Comparison of ENCODE assay signal across 14 cellular contexts in the genomic region with DNA sequence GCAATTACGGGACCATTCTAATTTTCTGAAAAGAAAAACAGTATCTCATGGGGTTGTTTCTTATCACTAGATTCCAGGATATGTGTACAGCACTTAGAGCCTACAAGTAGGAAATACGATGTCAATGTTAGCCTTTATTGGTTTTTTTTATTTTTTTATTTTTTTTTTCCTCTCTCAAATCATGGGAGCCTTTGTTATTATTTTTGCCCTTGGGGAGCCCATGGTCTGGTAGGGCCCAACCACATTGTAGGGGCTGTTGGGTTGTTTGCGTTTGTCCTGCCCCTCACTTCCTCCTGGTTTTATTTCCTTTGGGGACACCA. TPM values are rescaled to one million over a fixed set of nuclear protein-coding genes. Genes with fewer than 3 reads are reported as not detected.
DNase-seq lines count a peak whose midpoint lies in the region; ATAC-seq, FAIRE-seq and TF ChIP-seq lines count a peak whose summit lies in the region.
"Had no signal": no experiment of that assay in that cellular context is flagged by ENCODE, and none has a peak within 500 bp of the region (broad histone marks: within the 10 kb centered on the region; RNA-seq: fewer than 3 reads in every experiment).

No MANE protein-coding gene starts in this region.

- no peak for FAIRE-seq in astrocyte (lab: Jason Lieb, UNC)

- H4K20me1 ChIP-seq in Loucy (ENCODE audit: insufficient read depth, low read length, poor library complexity, severe bottlenecking) (no peaks in the 10 kb centered on the region), astrocyte (ENCODE audit: insufficient read depth, low read length) (no peaks in the 10 kb centered on the region)

- H3K4me3 ChIP-seq in Loucy (ENCODE audit: low read length, poor library complexity, severe bottlenecking): peak overlapping the region; percentile 93
- no peak overlapping the region for H3K4me3 ChIP-seq in astrocyte (ENCODE audit: insufficient read depth, low read depth, low read length)
- peak overlapping the region in 4 of 8 donors; percentile 50 to 75 (median 56) for H3K4me3 ChIP-seq in spleen

- no peak for ATAC-seq in activated CD8-positive, alpha-beta memory T cell treated with anti-CD3 and anti-CD28 coated beads, Interleukin-2, amount 10 ng/mL, durations not matched to agents 7 days and 5 days

- no peak overlapping the region for H2AFZ ChIP-seq in Loucy (ENCODE audit: low read length)
- peak overlapping the region; percentile 47 for H2AFZ ChIP-seq in astrocyte (ENCODE audit: low read depth, low read length)

- peaks cover 4% of the 10 kb centered on the region for H3F3A ChIP-seq in Loucy (ENCODE audit: low read depth)

- H3K9me2 ChIP-seq in Loucy (replicated peaks; ENCODE audit: low read depth, low read length): no peaks in the 10 kb centered on the region

- H3K27me3 Mint-ChIP-seq in activated CD8-positive, alpha-beta memory T cell treated with anti-CD3 and anti-CD28 coated beads, Interleukin-2, amount 10 ng/mL, durations not matched to agents 7 days and 5 days: no peaks in the 10 kb centered on the region
- peaks cover 2% of the 10 kb centered on the region for H3K27me3 Mint-ChIP-seq in astrocyte (ENCODE audit: low read depth, unreplicated experiment)

- H3K36me3 ChIP-seq in Loucy (ENCODE audit: insufficient read depth, low read length): no peaks in the 10 kb centered on the region
- no peaks in the 10 kb centered on the region for H3K36me3 ChIP-seq in astrocyte (ENCODE audit: insufficient read depth, low read length)
- H3K36me3 ChIP-seq in spleen: peaks cover 0 to 19% (median 0%) of the 10 kb centered on the region in 6 donors
- H3K36me3 ChIP-seq: esophagus squamous epithelium, thoracic aorta had no signal

- H3K4me2 ChIP-seq in Loucy (ENCODE audit: low read depth, low read length, poor library complexity, severe bottlenecking) (peak overlapping the region; percentile 65), astrocyte (ENCODE audit: low read length) (no peak overlapping the region)

- H3K9me3 ChIP-seq in Loucy (ENCODE audit: insufficient read depth, low read depth, low read length) (no peaks in the 10 kb centered on the region), astrocyte (ENCODE audit: insufficient read depth, low read depth, low read length) (no peaks in the 10 kb centered on the region), spleen (no peaks in the 10 kb centered on the region)
- H3K9me3 ChIP-seq: esophagus squamous epithelium, thoracic aorta had no signal

- H3K27ac Mint-ChIP-seq in activated CD8-positive, alpha-beta memory T cell treated with anti-CD3 and anti-CD28 coated beads, Interleukin-2, amount 10 ng/mL, durations not matched to agents 7 days and 5 days: peak overlapping the region; percentile 97
- H3K27ac Mint-ChIP-seq in astrocyte (ENCODE audit: unreplicated experiment): no peak overlapping the region

- H3K27ac ChIP-seq in astrocyte (ENCODE audit: low read depth, low read length) (no peak overlapping the region), spleen (peak overlapping the region; percentile 4 to 93 (median 87))
- H3K27ac ChIP-seq: thoracic aorta, VCaP had no signal

- H3K27me3 ChIP-seq in Loucy (ENCODE audit: insufficient read depth, low read length, poor library complexity, severe bottlenecking): no peaks in the 10 kb centered on the region
- no peaks in the 10 kb centered on the region for H3K27me3 ChIP-seq in astrocyte (ENCODE audit: insufficient read depth, low read length)
- no peaks in the 10 kb centered on the region for H3K27me3 ChIP-seq in spleen (replicated peaks in 1 of 7)
- H3K27me3 ChIP-seq: esophagus squamous epithelium had no signal

- TF ChIP-seq POLR2A in spleen (IDR thresholded peaks at IDR 0.05): no peak

- TF ChIP-seq CTCF in Loucy (conservative IDR thresholded peaks at IDR 0.05; ENCODE audit: low read length) (no peak), astrocyte (IDR thresholded peaks at IDR 0.05; ENCODE audit: insufficient read depth, low read depth, low read length) (no peak), spleen (IDR thresholded peaks at IDR 0.05 in 8 of 11, conservative IDR thresholded peaks at IDR 0.05 in 3 of 11) (no peak)

- CTCF ChIA-PET in activated CD8-positive, alpha-beta memory T cell treated with anti-CD3 and anti-CD28 coated beads, Interleukin-2, amount 10 ng/mL, durations not matched to agents 7 days and 5 days (lab: Charles Lee): interaction anchor here (0.9 to 1.5 kb wide), 5 partner anchors 36 to 185 kb away, joined by 3 to 4 read pairs (median 3); no protein-coding TSS in a partner anchor

- H3K36me3 Mint-ChIP-seq in activated CD8-positive, alpha-beta memory T cell treated with anti-CD3 and anti-CD28 coated beads, Interleukin-2, amount 10 ng/mL, durations not matched to agents 7 days and 5 days: peaks cover 16% of the 10 kb centered on the region
- H3K36me3 Mint-ChIP-seq in astrocyte (ENCODE audit: low read depth, unreplicated experiment): no peaks in the 10 kb centered on the region

- H3K4me3 Mint-ChIP-seq in activated CD8-positive, alpha-beta memory T cell treated with anti-CD3 and anti-CD28 coated beads, Interleukin-2, amount 10 ng/mL, durations not matched to agents 7 days and 5 days: peak overlapping the region; percentile 91
- no peak overlapping the region for H3K4me3 Mint-ChIP-seq in astrocyte (ENCODE audit: unreplicated experiment)

- DNase-seq in activated CD8-positive, alpha-beta memory T cell treated with anti-CD3 and anti-CD28 coated beads, Interleukin-2, amount 10 ng/mL, durations not matched to agents 7 days and 5 days: no peak
- DNase-seq in activated CD8-positive, alpha-beta memory T cell treated with anti-CD3 and anti-CD28 coated beads, Interleukin-2, amount 50 U/mL, for 48 hours: no peak
- no peak for DNase-seq in astrocyte (ENCODE audit: low read depth)
- DNase-seq in spleen: no peak
- DNase-seq in SIG-M5 treated with dmso at 0.1 percent for 504 hours (lab: John Stamatoyannopoulos, UW; ENCODE audit: unreplicated experiment): no peak
- DNase-seq in DMS114 treated with DMSO at 0.1 percent for 48 hours (lab: John Stamatoyannopoulos, UW; ENCODE audit: unreplicated experiment): no peak
- DNase-seq in COLO668 (lab: John Stamatoyannopoulos, UW; ENCODE audit: unreplicated experiment): no peak
- DNase-seq: DMS153, NCI-H2029, NCI-H526 treated with DMSO at 0.1 percent for 48 hours had no signal

- H3K9ac ChIP-seq in Loucy (ENCODE audit: low read depth, low read length, poor library complexity, severe bottlenecking): peak overlapping the region; percentile 67
- no peak overlapping the region for H3K9ac ChIP-seq in astrocyte (ENCODE audit: low read length)

- intact Hi-C loops in spleen (cut with DNase I; ENCODE audit: low total_unique reads): no loop called here

- 22 to 41% (median 32%) methylated on average over 3 of the region's 3 CpGs for WGBS in spleen, 5 donors

- H3K79me2 ChIP-seq in Loucy (ENCODE audit: insufficient read depth, low read length): peaks cover 48% of the 10 kb centered on the region
- H3K79me2 ChIP-seq in astrocyte (ENCODE audit: insufficient read depth, low read length): no peaks in the 10 kb centered on the region

- no peaks in the 10 kb centered on the region for H3K9me3 Mint-ChIP-seq in activated CD8-positive, alpha-beta memory T cell treated with anti-CD3 and anti-CD28 coated beads, Interleukin-2, amount 10 ng/mL, durations not matched to agents 7 days and 5 days (ENCODE audit: low read depth)
- no peaks in the 10 kb centered on the region for H3K9me3 Mint-ChIP-seq in astrocyte (ENCODE audit: unreplicated experiment)

- peaks cover 68% of the 10 kb centered on the region for H3K4me1 Mint-ChIP-seq in activated CD8-positive, alpha-beta memory T cell treated with anti-CD3 and anti-CD28 coated beads, Interleukin-2, amount 10 ng/mL, durations not matched to agents 7 days and 5 days
- peaks cover 5% of the 10 kb centered on the region for H3K4me1 Mint-ChIP-seq in astrocyte (ENCODE audit: low read depth, unreplicated experiment)

- H3K4me1 ChIP-seq in Loucy (ENCODE audit: insufficient read depth, low read length, poor library complexity, severe bottlenecking): peaks cover 50% of the 10 kb centered on the region
- H3K4me1 ChIP-seq in astrocyte (ENCODE audit: insufficient read depth, low read length): peaks cover 6% of the 10 kb centered on the region
- peaks cover 14 to 95% (median 51%) of the 10 kb centered on the region in 6 donors for H3K4me1 ChIP-seq in spleen

RNA-seq across cellular contexts. Expression of a gene that starts 5.9 kb away (rescaled TPM):
- total RNA-seq in activated CD8-positive, alpha-beta memory T cell treated with anti-CD3 and anti-CD28 coated beads, Interleukin-2, amount 10 ng/mL, durations not matched to agents 7 days and 5 days: 1 to 10 TPM in 1 of 2 experiments, under 1 TPM in 1; 0.54 to 1.2 TPM
- total RNA-seq in astrocyte (0.36 and 0.70 TPM in 2 replicates), spleen (1 to 10 TPM in 4 of 7 donors, under 1 TPM in 2, not detected in 1; 0.17 to 2.5 (median 1.5) TPM)
- polyA plus RNA-seq in spleen: 1 to 10 TPM in 1 of 3 donors, under 1 TPM in 2; 0.35 to 1.1 (median 0.51) TPM

RNA-seq across cellular contexts. Expression of a gene that starts 37.2 kb away (rescaled TPM):
- total RNA-seq in activated CD8-positive, alpha-beta memory T cell treated with anti-CD3 and anti-CD28 coated beads, Interleukin-2, amount 10 ng/mL, durations not matched to agents 7 days and 5 days: 10 to 100 TPM; 53.7 to 61.1 TPM
- total RNA-seq in astrocyte (16.5 and 20.4 TPM in 2 replicates), spleen (10 to 100 TPM; 27.7 to 47.5 (median 36.6) TPM)
- polyA plus RNA-seq in spleen: 10 to 100 TPM; 12.9 to 32.0 (median 23.9) TPM

RNA-seq across cellular contexts. Expression of a gene that starts 49.0 kb away (rescaled TPM):
- total RNA-seq in activated CD8-positive, alpha-beta memory T cell treated with anti-CD3 and anti-CD28 coated beads, Interleukin-2, amount 10 ng/mL, durations not matched to agents 7 days and 5 days: 10 to 100 TPM in 1 of 2 experiments, 1 to 10 TPM in 1; 8.8 to 11.0 TPM
- total RNA-seq in astrocyte (35.5 and 36.0 TPM in 2 replicates), spleen (1 to 10 TPM; 3.5 to 8.9 (median 6.4) TPM)
- polyA plus RNA-seq in spleen: 1 to 10 TPM; 2.9 to 5.0 (median 3.7) TPM
